Comparison of ENCODE assay signal across 1 cellular context in genomic region chr2:20224191-20224715, GRCh38.
A peak's percentile ranks its signal among the peaks of the same experiment; 100 is the strongest.
TF ChIP-seq lines count a peak whose summit lies in the region.

No MANE protein-coding gene starts in this region.

TF ChIP-seq in HepG2, 621 proteins besides CTCF, POLR2A, EP300 and RAD21 (continued from another document and continues in another):
- TF ChIP-seq ZNF281 (CRISPR knock-in tag; IDR thresholded peaks at IDR 0.05; ENCODE audit: borderline replicate concordance) (no peak), CSRNP2 (CRISPR knock-in tag; conservative IDR thresholded peaks at IDR 0.05; ENCODE audit: low read depth) (no peak), ZNF766 (CRISPR knock-in tag; IDR thresholded peaks at IDR 0.05; ENCODE audit: borderline replicate concordance) (no peak), TEAD3 (CRISPR knock-in tag; optimal IDR thresholded peaks at IDR 0.05; ENCODE audit: borderline replicate concordance) (peak; percentile 50), AGO2 (optimal IDR thresholded peaks at IDR 0.05; ENCODE audit: low read depth, low read length) (peak; percentile 43), SMARCE1 (IDR thresholded peaks at IDR 0.05; ENCODE audit: borderline replicate concordance) (no peak), CREB1 (IDR thresholded peaks at IDR 0.05) (no peak), CREB1 (CRISPR knock-in tag; IDR thresholded peaks at IDR 0.05) (no peak), ZNF160 (CRISPR knock-in tag; IDR thresholded peaks at IDR 0.05) (0 out of 2 replicates have a peak, but pooled peaks have one; percentile 61), ZNF879 (CRISPR knock-in tag; IDR thresholded peaks at IDR 0.05) (no peak), ERF (CRISPR knock-in tag; IDR thresholded peaks at IDR 0.05) (peak; percentile 26; the same call in 1 of the 2 replicates), ZNF687 (CRISPR knock-in tag; IDR thresholded peaks at IDR 0.05) (no peak), DR1 (CRISPR knock-in tag; IDR thresholded peaks at IDR 0.05) (no peak), ZNF704 (CRISPR knock-in tag; IDR thresholded peaks at IDR 0.05; ENCODE audit: borderline replicate concordance) (no peak), EEA1 (CRISPR knock-in tag; IDR thresholded peaks at IDR 0.05; ENCODE audit: borderline replicate concordance) (peak; percentile 32; the same call in 1 of the 2 replicates), IRX3 (CRISPR knock-in tag; IDR thresholded peaks at IDR 0.05; ENCODE audit: borderline replicate concordance, low read depth) (no peak), TBX2 (CRISPR knock-in tag; IDR thresholded peaks at IDR 0.05; ENCODE audit: borderline replicate concordance) (no peak), DPF2 (CRISPR knock-in tag; IDR thresholded peaks at IDR 0.05; ENCODE audit: borderline replicate concordance, low read depth) (no peak), ZBTB20 (CRISPR knock-in tag; IDR thresholded peaks at IDR 0.05; ENCODE audit: borderline replicate concordance, low read depth) (0 out of 2 replicates have a peak, but pooled peaks have one; percentile 12), PHF21A (CRISPR knock-in tag; IDR thresholded peaks at IDR 0.05) (no peak), KDM4B (CRISPR knock-in tag; IDR thresholded peaks at IDR 0.05) (0 out of 2 replicates have a peak, but pooled peaks have one; percentile 33), FOXA1 (IDR thresholded peaks at IDR 0.05) (no peak), FOXA1 (CRISPR knock-in tag; IDR thresholded peaks at IDR 0.05) (no peak), PRMT3 (CRISPR knock-in tag; IDR thresholded peaks at IDR 0.05; ENCODE audit: borderline replicate concordance, low read depth) (no peak), ARNTL (CRISPR knock-in tag; IDR thresholded peaks at IDR 0.05) (0 out of 2 replicates have a peak, but pooled peaks have one; percentile 20), ZNF850 (CRISPR knock-in tag; conservative IDR thresholded peaks at IDR 0.05) (0 out of 2 replicates have a peak, but pooled peaks have one; percentile 13), ASH2L (IDR thresholded peaks at IDR 0.05; ENCODE audit: insufficient read length, low read depth, low read length) (peak; percentile 34), SPEN (CRISPR knock-in tag; IDR thresholded peaks at IDR 0.05; ENCODE audit: low read depth) (no peak), TP53 (CRISPR knock-in tag; conservative IDR thresholded peaks at IDR 0.05) (no peak), NFKBIZ (CRISPR knock-in tag; IDR thresholded peaks at IDR 0.05) (0 out of 2 replicates have a peak, but pooled peaks have one; percentile 7), NFE2L1 (CRISPR knock-in tag; IDR thresholded peaks at IDR 0.05; ENCODE audit: borderline replicate concordance) (no peak), ZNF646 (CRISPR knock-in tag; IDR thresholded peaks at IDR 0.05) (no peak), ZNF749 (CRISPR knock-in tag; IDR thresholded peaks at IDR 0.05; ENCODE audit: borderline replicate concordance) (0 out of 2 replicates have a peak, but pooled peaks have one; percentile 28), UBTF (CRISPR knock-in tag; IDR thresholded peaks at IDR 0.05) (no peak), ZBTB38 (CRISPR knock-in tag; IDR thresholded peaks at IDR 0.05) (peak; percentile 7; the same call in 1 of the 2 replicates), ZC3H4 (CRISPR knock-in tag; IDR thresholded peaks at IDR 0.05; ENCODE audit: borderline replicate concordance) (no peak), ADNP (CRISPR knock-in tag; IDR thresholded peaks at IDR 0.05) (no peak), KMT2B (CRISPR knock-in tag; IDR thresholded peaks at IDR 0.05) (no peak; the same call in 1 of the 2 replicates)
